In genomic region chr3:31639828-31640227, GRCh38 we compare ENCODE assay signal across 17 cellular contexts.
DNase-seq lines count a peak whose midpoint lies in the region; ATAC-seq and TF ChIP-seq lines count a peak whose summit lies in the region.
"Had no signal": no experiment of that assay in that cellular context is flagged by ENCODE, and none has a peak within 500 bp of the region (broad histone marks: within the 10 kb centered on the region; RNA-seq: fewer than 3 reads in every experiment).

No MANE protein-coding gene starts in this region.

- H3K4me1 Mint-ChIP-seq in activated naive CD4-positive, alpha-beta T cell treated with anti-CD3 and anti-CD28 coated beads, Interleukin-2, amount 10 ng/mL, durations not matched to agents 7 days and 5 days, result peaks cover 34% of the 10 kb centered on the region
- H3K4me1 Mint-ChIP-seq in endodermal cell, result peaks cover 3% of the 10 kb centered on the region
- peaks cover 4 to 14% of the 10 kb centered on the region in 2 donors for H3K4me1 Mint-ChIP-seq in stimulated activated naive B cell treated with anti-CD40 and anti-IgM and Interleukin-4, amounts not matched to agents 10 μg/mL and 1 μg/mL and 100 μg/mL, for 72 hours

- H3K4me3 ChIP-seq in Karpas-422 (ENCODE audit: low read length) (no peak overlapping the region), endodermal cell (ENCODE audit: low read length) (no peak overlapping the region), mammary epithelial cell (replicated peaks in 1 of 3; ENCODE audit: insufficient read depth in 1 of 3, low read depth in 2 of 3, low read length in 3 of 3) (no peak overlapping the region)
- H3K4me3 ChIP-seq: GM23248, SJSA1 had no signal

- H3K27me3 Mint-ChIP-seq in activated naive CD4-positive, alpha-beta T cell treated with anti-CD3 and anti-CD28 coated beads, Interleukin-2, amount 10 ng/mL, durations not matched to agents 7 days and 5 days, result no peaks in the 10 kb centered on the region
- no peaks in the 10 kb centered on the region for H3K27me3 Mint-ChIP-seq in endodermal cell (ENCODE audit: insufficient read depth)
- H3K27me3 Mint-ChIP-seq in stimulated activated naive B cell treated with anti-CD40 and anti-IgM and Interleukin-4, amounts not matched to agents 10 μg/mL and 1 μg/mL and 100 μg/mL, for 72 hours, result no peaks in the 10 kb centered on the region

- H3K9me3 Mint-ChIP-seq in activated naive CD4-positive, alpha-beta T cell treated with anti-CD3 and anti-CD28 coated beads, Interleukin-2, amount 10 ng/mL, durations not matched to agents 7 days and 5 days, result no peaks in the 10 kb centered on the region
- no peaks in the 10 kb centered on the region for H3K9me3 Mint-ChIP-seq in endodermal cell
- no peaks in the 10 kb centered on the region for H3K9me3 Mint-ChIP-seq in stimulated activated naive B cell treated with anti-CD40 and anti-IgM and Interleukin-4, amounts not matched to agents 10 μg/mL and 1 μg/mL and 100 μg/mL, for 72 hours

- peak overlapping the region; percentile 37 for H3K27ac Mint-ChIP-seq in activated naive CD4-positive, alpha-beta T cell treated with anti-CD3 and anti-CD28 coated beads, Interleukin-2, amount 10 ng/mL, durations not matched to agents 7 days and 5 days
- H3K27ac Mint-ChIP-seq in endodermal cell, result no peak overlapping the region
- H3K27ac Mint-ChIP-seq in stimulated activated naive B cell treated with anti-CD40 and anti-IgM and Interleukin-4, amounts not matched to agents 10 μg/mL and 1 μg/mL and 100 μg/mL, for 72 hours, result no peak overlapping the region

- no peak overlapping the region for H3K4me3 Mint-ChIP-seq in activated naive CD4-positive, alpha-beta T cell treated with anti-CD3 and anti-CD28 coated beads, Interleukin-2, amount 10 ng/mL, durations not matched to agents 7 days and 5 days
- no peak overlapping the region for H3K4me3 Mint-ChIP-seq in endodermal cell
- H3K4me3 Mint-ChIP-seq in stimulated activated naive B cell treated with anti-CD40 and anti-IgM and Interleukin-4, amounts not matched to agents 10 μg/mL and 1 μg/mL and 100 μg/mL, for 72 hours, result no peak overlapping the region

- intact Hi-C loops in mammary epithelial cell (cut with micrococcal nuclease), result no loop called here

- dilution Hi-C loops in mammary epithelial cell (cut with HindIII; ENCODE audit: low sequenced_read_pairs), result no loop called here

- H2AFZ ChIP-seq in Karpas-422 (ENCODE audit: low read length), result no peak overlapping the region
- H2AFZ ChIP-seq in mammary epithelial cell (ENCODE audit: low read depth, low read length), result no peak overlapping the region
- H2AFZ ChIP-seq: GM23248 had no signal

- H3K27me3 ChIP-seq in Karpas-422 (ENCODE audit: low read length), result no peaks in the 10 kb centered on the region
- no peaks in the 10 kb centered on the region for H3K27me3 ChIP-seq in endodermal cell (ENCODE audit: control insufficient read depth, insufficient read depth, low read length, poor library complexity, severe bottlenecking)
- no peaks in the 10 kb centered on the region for H3K27me3 ChIP-seq in mammary epithelial cell (ENCODE audit: insufficient read depth, low read length)
- H3K27me3 ChIP-seq: SJSA1 had no signal

- H3K4me1 ChIP-seq in Karpas-422 (ENCODE audit: low read length) (peaks cover 4% of the 10 kb centered on the region; the same call in 1 of the 2 replicates), endodermal cell (ENCODE audit: control insufficient read depth, insufficient read depth, low read length) (no peaks in the 10 kb centered on the region), mammary epithelial cell (ENCODE audit: insufficient read depth, low read length) (no peaks in the 10 kb centered on the region)
- H3K4me1 ChIP-seq: SJSA1 had no signal

- in situ Hi-C loops in mammary epithelial cell (cut with MboI; ENCODE audit: low sequenced_read_pairs in 2 of 2), result no loop called here

- ATAC-seq in stimulated activated naive B cell treated with anti-CD40 and anti-IgM and Interleukin-4, amounts not matched to agents 10 μg/mL and 1 μg/mL and 100 μg/mL, for 72 hours (replicated peaks), result no peak
- ATAC-seq in HG03139 (IDR thresholded peaks at IDR 0.05; ENCODE audit: unreplicated experiment), result no peak

- H3K9me3 ChIP-seq in Karpas-422 (ENCODE audit: low read length) (no peaks in the 10 kb centered on the region), endodermal cell (ENCODE audit: control insufficient read depth, low read length) (peaks cover 8% of the 10 kb centered on the region), mammary epithelial cell (replicated peaks; ENCODE audit: insufficient read depth, low read length) (no peaks in the 10 kb centered on the region)
- H3K9me3 ChIP-seq: SJSA1 had no signal

- H3K36me3 Mint-ChIP-seq in activated naive CD4-positive, alpha-beta T cell treated with anti-CD3 and anti-CD28 coated beads, Interleukin-2, amount 10 ng/mL, durations not matched to agents 7 days and 5 days, result peaks cover 62% of the 10 kb centered on the region
- peaks cover 34% of the 10 kb centered on the region for H3K36me3 Mint-ChIP-seq in endodermal cell (ENCODE audit: low read depth)
- peaks cover 7 to 15% of the 10 kb centered on the region in 2 donors for H3K36me3 Mint-ChIP-seq in stimulated activated naive B cell treated with anti-CD40 and anti-IgM and Interleukin-4, amounts not matched to agents 10 μg/mL and 1 μg/mL and 100 μg/mL, for 72 hours

- H3K4me2 ChIP-seq in Karpas-422 (ENCODE audit: low read depth, low read length, poor library complexity, severe bottlenecking) (no peak overlapping the region), mammary epithelial cell (ENCODE audit: insufficient read depth, low read depth, low read length) (no peak overlapping the region)

- H3K36me3 ChIP-seq in Karpas-422 (ENCODE audit: insufficient read depth, low read length) (peaks cover 19% of the 10 kb centered on the region; the same call in 1 of the 2 replicates), endodermal cell (ENCODE audit: control insufficient read depth, insufficient read depth, low read length) (peaks cover 63% of the 10 kb centered on the region), mammary epithelial cell (ENCODE audit: insufficient read depth, low read length) (peaks cover 2% of the 10 kb centered on the region)

- no peak for DNase-seq in activated naive CD4-positive, alpha-beta T cell treated with anti-CD3 and anti-CD28 coated beads, Interleukin-2, amount 10 ng/mL, durations not matched to agents 7 days and 5 days
- no peak for DNase-seq in activated naive CD4-positive, alpha-beta T cell treated with anti-CD3 and anti-CD28 coated beads, Interleukin-2, amount 50 U/mL, for 16 hours
- no peak for DNase-seq in Karpas-422
- DNase-seq in endodermal cell, result no peak
- no peak for DNase-seq in mammary epithelial cell
- no peak for DNase-seq in stimulated activated naive B cell treated with anti-CD40 and anti-IgM and Interleukin-4, amounts not matched to agents 10 μg/mL and 1 μg/mL and 100 μg/mL, for 72 hours
- DNase-seq in T-helper 9 cell, result no peak
- DNase-seq: C1 segment of cervical spinal cord, COR-L47, GM23248, NCI-H1436, NCI-H2081, OCI-M1, SW 1271 had no signal

- 95 to 100% methylated on average over 1 of the region's 1 CpG for WGBS in endodermal cell (ENCODE audit: insufficient coverage in 1 of 2, insufficient read length in 1 of 2), 2 experiments
- 93% methylated on average over 1 of the region's 1 CpG for WGBS in mammary epithelial cell (ENCODE audit: low coverage, missing lambda C conversion rate)

- peak overlapping the region; percentile 22; the same call in 1 of the 2 replicates for H3K27ac ChIP-seq in Karpas-422 (ENCODE audit: low read length)
- H3K27ac ChIP-seq in endodermal cell (ENCODE audit: low read depth, low read length), result no peak overlapping the region
- no peak overlapping the region for H3K27ac ChIP-seq in mammary epithelial cell (ENCODE audit: insufficient read depth, low read depth, low read length)
- H3K27ac ChIP-seq: GM23248, RWPE1, SJSA1 had no signal

- H3K9ac ChIP-seq in Karpas-422 (ENCODE audit: low read length) (no peak overlapping the region), endodermal cell (ENCODE audit: extremely low read depth, low read length, poor library complexity, severe bottlenecking) (no peak overlapping the region), mammary epithelial cell (ENCODE audit: insufficient read depth, low read length) (no peak overlapping the region)
- H3K9ac ChIP-seq: GM23248 had no signal

- H3K79me2 ChIP-seq in Karpas-422 (ENCODE audit: low read length) (peaks cover 11% of the 10 kb centered on the region), mammary epithelial cell (ENCODE audit: insufficient read depth, low read length) (no peaks in the 10 kb centered on the region)

- peak; percentile 74 for TF ChIP-seq CTCF in endodermal cell (conservative IDR thresholded peaks at IDR 0.05)
- TF ChIP-seq CTCF in mammary epithelial cell (conservative IDR thresholded peaks at IDR 0.05 in 1 of 2, IDR thresholded peaks at IDR 0.05 in 1 of 2; ENCODE audit: extremely low read depth in 1 of 2, insufficient read depth in 1 of 2, low read depth in 1 of 2, low read length in 2 of 2), result no peak

- no peaks in the 10 kb centered on the region for H4K20me1 ChIP-seq in Karpas-422 (ENCODE audit: insufficient read depth, low read depth, low read length)
- H4K20me1 ChIP-seq in mammary epithelial cell (ENCODE audit: insufficient read depth, low read length), result no peaks in the 10 kb centered on the region

- no TSS peak for BruUV-seq in mammary epithelial cell (replicated peaks; lab: Mats Ljungman, UMichigan)

- H3K9me2 ChIP-seq in Karpas-422 (replicated peaks; ENCODE audit: insufficient read depth, low read length), result no peaks in the 10 kb centered on the region

- CTCF ChIA-PET in activated naive CD4-positive, alpha-beta T cell treated with anti-CD3 and anti-CD28 coated beads, Interleukin-2, amount 10 ng/mL, durations not matched to agents 7 days and 5 days (lab: Charles Lee), result no interaction called here
- CTCF ChIA-PET in mammary epithelial cell (lab: Charles Lee; ENCODE audit: low non-redundant PET), result no interaction called here
